In the genomic region with DNA sequence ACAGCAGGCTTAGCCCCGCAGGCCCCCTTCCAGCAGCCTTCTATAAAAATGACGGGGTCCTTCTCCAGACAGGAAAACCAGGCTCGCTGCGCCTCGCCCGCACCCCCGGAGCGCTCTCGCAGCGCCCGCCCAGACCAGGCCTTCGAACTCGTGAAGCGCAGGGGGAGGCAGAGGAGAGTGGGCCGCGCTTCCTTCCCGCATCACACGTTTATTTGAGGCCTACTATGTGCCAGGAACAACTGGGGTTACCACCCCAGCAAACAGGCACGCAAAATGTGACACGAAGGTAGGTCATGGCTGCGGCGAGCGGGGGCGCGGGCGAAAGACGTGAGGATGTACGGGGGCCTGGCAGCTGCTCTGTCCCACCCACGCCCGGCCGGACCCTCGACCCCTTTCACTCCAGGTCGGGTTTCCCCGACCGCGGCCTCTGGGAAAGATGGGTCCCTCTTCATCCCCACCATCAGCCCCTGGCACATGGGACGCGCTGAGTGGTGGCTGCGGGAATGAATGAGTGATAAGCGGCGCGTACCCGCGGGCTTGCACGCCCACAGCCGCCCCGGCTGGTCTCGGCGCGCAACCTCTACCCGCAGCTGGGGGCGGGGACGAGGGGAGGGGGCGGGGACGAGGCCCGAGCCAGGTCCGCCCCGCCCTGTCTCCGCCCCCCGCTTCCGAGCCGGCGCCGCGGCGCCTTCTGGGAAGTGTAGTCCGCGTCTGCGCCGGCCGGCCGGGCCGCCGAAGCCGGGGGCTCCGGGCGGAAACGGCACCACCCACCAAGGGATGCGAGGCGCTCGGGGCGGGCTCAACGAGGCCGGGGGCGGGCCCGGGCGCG, we compare ENCODE assay signal across 8 cellular contexts. TPM values are rescaled to one million over a fixed set of nuclear protein-coding genes. Genes with fewer than 3 reads are reported as not detected.
DNase-seq lines count a peak whose midpoint lies in the region; ATAC-seq lines count a peak whose summit lies in the region.

No MANE protein-coding gene starts in this region.

- H3K27me3 ChIP-seq in CD4-positive, alpha-beta memory T cell (ENCODE audit: insufficient read depth, low read length): no peaks in the 10 kb centered on the region
- H3K27me3 ChIP-seq in NT2/D1 (ENCODE audit: insufficient read depth, insufficient read length): peaks cover 14% of the 10 kb centered on the region

- no peaks in the 10 kb centered on the region for H3K36me3 ChIP-seq in CD4-positive, alpha-beta memory T cell (ENCODE audit: insufficient read depth, low read length)
- peaks cover 3% of the 10 kb centered on the region for H3K36me3 ChIP-seq in NT2/D1 (ENCODE audit: insufficient read depth, insufficient read length, low read length)

- H3K4me3 Mint-ChIP-seq in CD4-positive, alpha-beta memory T cell: peak overlapping the region; percentile 76 to 87 (median 83)

- H3K4me1 ChIP-seq in CD4-positive, alpha-beta memory T cell (ENCODE audit: insufficient read depth, low read length): peaks cover 23% of the 10 kb centered on the region
- H3K4me1 ChIP-seq in NT2/D1 (ENCODE audit: insufficient read depth, insufficient read length): peaks cover 17% of the 10 kb centered on the region

- H3K4me1 Mint-ChIP-seq in CD4-positive, alpha-beta memory T cell: peaks cover 16 to 31% (median 18%) of the 10 kb centered on the region in 4 donors

- H3K36me3 Mint-ChIP-seq in CD4-positive, alpha-beta memory T cell: peaks cover 3 to 24% of the 10 kb centered on the region in 2 donors

- peak overlapping the region; percentile 60 to 72 for H3K4me3 ChIP-seq in CD4-positive, alpha-beta memory T cell (ENCODE audit: low read length in 2 of 2)
- peak overlapping the region; percentile 47 for H3K4me3 ChIP-seq in NT2/D1 (ENCODE audit: insufficient read length, low read depth)

- H3K9me3 ChIP-seq in CD4-positive, alpha-beta memory T cell (ENCODE audit: control insufficient read depth in 1 of 2, low read length in 2 of 2): peaks cover 0 to 4% of the 10 kb centered on the region in 2 donors
- peaks cover 19% of the 10 kb centered on the region for H3K9me3 ChIP-seq in NT2/D1 (ENCODE audit: insufficient read depth, low read length)

- DNase-seq in CD4-positive, alpha-beta memory T cell: peak; percentile 80 to 90 (median 82)
- DNase-seq in HPDE6-E6E7 (ENCODE audit: extremely low spot score) (peak; percentile 76), NT2/D1 (ENCODE audit: low read depth, low spot score) (peak; percentile 86), activated T-cell treated with anti-CD3 and anti-CD28 coated beads for 1 hour (ENCODE audit: low read depth) (peak; percentile 94), epidermal melanocyte (ENCODE audit: insufficient read length, low spot score) (peak; percentile 50), middle frontal gyrus (ENCODE audit: extremely low spot score, low spot score) (peak; percentile 73)
- DNase-seq in stimulated activated CD8-positive, alpha-beta memory T cell treated with anti-CD3 and anti-CD28 coated beads, Interleukin-15, amount 100 ng/mL, for 4 hours (ENCODE audit: low read depth in 2 of 2): peak; percentile 89 to 93

- H3K27me3 Mint-ChIP-seq in CD4-positive, alpha-beta memory T cell: no peaks in the 10 kb centered on the region

- peak overlapping the region; percentile 61 for H3K9ac ChIP-seq in NT2/D1 (ENCODE audit: insufficient read length, low read depth)

- peak; percentile 91 for ATAC-seq in GM19467 (IDR thresholded peaks at IDR 0.05; ENCODE audit: unreplicated experiment)

- H3K9me3 Mint-ChIP-seq in CD4-positive, alpha-beta memory T cell: peaks cover 6 to 27% (median 19%) of the 10 kb centered on the region in 8 donors

- H3K27ac Mint-ChIP-seq in CD4-positive, alpha-beta memory T cell: peak overlapping the region in 5 of 7 donors; percentile 35 to 85 (median 64)

- intact Hi-C loops in CD4-positive, alpha-beta memory T cell (cut with micrococcal nuclease): loop anchor here (1.0 to 2.0 kb wide), 5 partner anchors 59 to 1344 kb away; partner anchors contain the start of genes ZNF467 and ZNF862

- POLR2A ChIA-PET in CD4-positive, alpha-beta memory T cell (lab: Charles Lee; ENCODE audit: partially characterized antibody): interaction anchor here (0.9 kb wide), 1 partner anchor 89 kb away, joined by 3 read pairs; no protein-coding TSS in a partner anchor

- H3K27ac ChIP-seq in CD4-positive, alpha-beta memory T cell (ENCODE audit: low read depth, low read length): peak overlapping the region; percentile 62

- CTCF ChIA-PET in CD4-positive, alpha-beta memory T cell (lab: Charles Lee; ENCODE audit: partially characterized antibody): interaction anchor here (1.5 kb wide), 1 partner anchor 28 kb away, joined by 4 read pairs; no protein-coding TSS in a partner anchor

RNA-seq across cellular contexts. Expression of gene ZNF467, which starts 59.1 kb away (rescaled TPM):
- total RNA-seq in CD4-positive, alpha-beta memory T cell: 1 to 10 TPM; 2.3 to 2.7 TPM
- 1 to 10 TPM; 1.2 to 3.9 TPM for polyA plus RNA-seq in CD4-positive, alpha-beta memory T cell

Comparison
In these comparisons a context has a peak if more than half of its experiments do, and no peak if none do; other contexts are left out.
1. Peak in every context shown above with its lines: DNase-seq, ATAC-seq, H3K4me3 ChIP-seq and H3K27ac ChIP-seq.